1 cellular context compared by ENCODE assay signal in genomic region chr1:39788426-39788757, GRCh38.
TF ChIP-seq lines count a peak whose summit lies in the region.

No MANE protein-coding gene starts in this region.

TF ChIP-seq in GM12878, 131 proteins besides CTCF, POLR2A, EP300 and RAD21:
- TF ChIP-seq ZNF24 (IDR thresholded peaks at IDR 0.05), result no peak
- TF ChIP-seq STAT1 (conservative IDR thresholded peaks at IDR 0.05), result no peak
- no peak for TF ChIP-seq MYB (IDR thresholded peaks at IDR 0.05; ENCODE audit: borderline replicate concordance, low read depth, low read length)
- TF ChIP-seq RFX5 (IDR thresholded peaks at IDR 0.05; ENCODE audit: low read depth, low read length), result no peak
- no peak for TF ChIP-seq BCL11A (IDR thresholded peaks at IDR 0.05; ENCODE audit: low read depth, low read length)
- TF ChIP-seq ZNF384 (IDR thresholded peaks at IDR 0.05; ENCODE audit: borderline replicate concordance, low read depth, low read length), result no peak
- TF ChIP-seq, protein P1, sequence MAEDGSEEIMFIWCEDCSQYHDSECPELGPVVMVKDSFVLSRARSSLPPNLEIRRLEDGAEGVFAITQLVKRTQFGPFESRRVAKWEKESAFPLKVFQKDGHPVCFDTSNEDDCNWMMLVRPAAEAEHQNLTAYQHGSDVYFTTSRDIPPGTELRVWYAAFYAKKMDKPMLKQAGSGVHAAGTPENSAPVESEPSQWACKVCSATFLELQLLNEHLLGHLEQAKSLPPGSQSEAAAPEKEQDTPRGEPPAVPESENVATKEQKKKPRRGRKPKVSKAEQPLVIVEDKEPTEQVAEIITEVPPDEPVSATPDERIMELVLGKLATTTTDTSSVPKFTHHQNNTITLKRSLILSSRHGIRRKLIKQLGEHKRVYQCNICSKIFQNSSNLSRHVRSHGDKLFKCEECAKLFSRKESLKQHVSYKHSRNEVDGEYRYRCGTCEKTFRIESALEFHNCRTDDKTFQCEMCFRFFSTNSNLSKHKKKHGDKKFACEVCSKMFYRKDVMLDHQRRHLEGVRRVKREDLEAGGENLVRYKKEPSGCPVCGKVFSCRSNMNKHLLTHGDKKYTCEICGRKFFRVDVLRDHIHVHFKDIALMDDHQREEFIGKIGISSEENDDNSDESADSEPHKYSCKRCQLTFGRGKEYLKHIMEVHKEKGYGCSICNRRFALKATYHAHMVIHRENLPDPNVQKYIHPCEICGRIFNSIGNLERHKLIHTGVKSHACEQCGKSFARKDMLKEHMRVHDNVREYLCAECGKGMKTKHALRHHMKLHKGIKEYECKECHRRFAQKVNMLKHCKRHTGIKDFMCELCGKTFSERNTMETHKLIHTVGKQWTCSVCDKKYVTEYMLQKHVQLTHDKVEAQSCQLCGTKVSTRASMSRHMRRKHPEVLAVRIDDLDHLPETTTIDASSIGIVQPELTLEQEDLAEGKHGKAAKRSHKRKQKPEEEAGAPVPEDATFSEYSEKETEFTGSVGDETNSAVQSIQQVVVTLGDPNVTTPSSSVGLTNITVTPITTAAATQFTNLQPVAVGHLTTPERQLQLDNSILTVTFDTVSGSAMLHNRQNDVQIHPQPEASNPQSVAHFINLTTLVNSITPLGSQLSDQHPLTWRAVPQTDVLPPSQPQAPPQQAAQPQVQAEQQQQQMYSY (CRISPR knock-in tag; IDR thresholded peaks at IDR 0.05), result no peak
- no peak for TF ChIP-seq CEBPB (IDR thresholded peaks at IDR 0.05; ENCODE audit: borderline replicate concordance in 1 of 2, low read depth in 2 of 2, low read length in 2 of 2)
- no peak for TF ChIP-seq DPF2 (IDR thresholded peaks at IDR 0.05)
- TF ChIP-seq HSF1 (IDR thresholded peaks at IDR 0.05; ENCODE audit: low read depth, low read length), result no peak
- no peak for TF ChIP-seq HDGF (IDR thresholded peaks at IDR 0.05)
- TF ChIP-seq, protein P2, sequence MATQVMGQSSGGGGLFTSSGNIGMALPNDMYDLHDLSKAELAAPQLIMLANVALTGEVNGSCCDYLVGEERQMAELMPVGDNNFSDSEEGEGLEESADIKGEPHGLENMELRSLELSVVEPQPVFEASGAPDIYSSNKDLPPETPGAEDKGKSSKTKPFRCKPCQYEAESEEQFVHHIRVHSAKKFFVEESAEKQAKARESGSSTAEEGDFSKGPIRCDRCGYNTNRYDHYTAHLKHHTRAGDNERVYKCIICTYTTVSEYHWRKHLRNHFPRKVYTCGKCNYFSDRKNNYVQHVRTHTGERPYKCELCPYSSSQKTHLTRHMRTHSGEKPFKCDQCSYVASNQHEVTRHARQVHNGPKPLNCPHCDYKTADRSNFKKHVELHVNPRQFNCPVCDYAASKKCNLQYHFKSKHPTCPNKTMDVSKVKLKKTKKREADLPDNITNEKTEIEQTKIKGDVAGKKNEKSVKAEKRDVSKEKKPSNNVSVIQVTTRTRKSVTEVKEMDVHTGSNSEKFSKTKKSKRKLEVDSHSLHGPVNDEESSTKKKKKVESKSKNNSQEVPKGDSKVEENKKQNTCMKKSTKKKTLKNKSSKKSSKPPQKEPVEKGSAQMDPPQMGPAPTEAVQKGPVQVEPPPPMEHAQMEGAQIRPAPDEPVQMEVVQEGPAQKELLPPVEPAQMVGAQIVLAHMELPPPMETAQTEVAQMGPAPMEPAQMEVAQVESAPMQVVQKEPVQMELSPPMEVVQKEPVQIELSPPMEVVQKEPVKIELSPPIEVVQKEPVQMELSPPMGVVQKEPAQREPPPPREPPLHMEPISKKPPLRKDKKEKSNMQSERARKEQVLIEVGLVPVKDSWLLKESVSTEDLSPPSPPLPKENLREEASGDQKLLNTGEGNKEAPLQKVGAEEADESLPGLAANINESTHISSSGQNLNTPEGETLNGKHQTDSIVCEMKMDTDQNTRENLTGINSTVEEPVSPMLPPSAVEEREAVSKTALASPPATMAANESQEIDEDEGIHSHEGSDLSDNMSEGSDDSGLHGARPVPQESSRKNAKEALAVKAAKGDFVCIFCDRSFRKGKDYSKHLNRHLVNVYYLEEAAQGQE (IDR thresholded peaks at IDR 0.05; ENCODE audit: low read depth, low read length), result no peak
- no peak for TF ChIP-seq MAX (IDR thresholded peaks at IDR 0.05; ENCODE audit: low read depth, low read length)
- TF ChIP-seq FOS (IDR thresholded peaks at IDR 0.05; ENCODE audit: borderline replicate concordance, extremely low read depth, insufficient read length), result no peak
- no peak for TF ChIP-seq SMC3 (IDR thresholded peaks at IDR 0.05; ENCODE audit: borderline replicate concordance, low read length)
- TF ChIP-seq RAD51 (IDR thresholded peaks at IDR 0.05), result no peak
- TF ChIP-seq JUNB (IDR thresholded peaks at IDR 0.05), result no peak
- TF ChIP-seq ASH2L (IDR thresholded peaks at IDR 0.05; ENCODE audit: borderline replicate concordance, low read depth), result no peak
- no peak for TF ChIP-seq USF2 (IDR thresholded peaks at IDR 0.05; ENCODE audit: borderline replicate concordance, low read depth, low read length)
- TF ChIP-seq HCFC1 (IDR thresholded peaks at IDR 0.05; ENCODE audit: low read length), result no peak
